In genomic region chr10:117339979-117340378, GRCh38 we compare ENCODE assay signal across 26 cellular contexts.
"Had no signal": no experiment of that assay in that cellular context is flagged by ENCODE, and none has a peak within 500 bp of the region (broad histone marks: within the 10 kb centered on the region; RNA-seq: fewer than 3 reads in every experiment).

No MANE protein-coding gene starts in this region.

- H3K4me3 Mint-ChIP-seq: activated CD8-positive, alpha-beta T cell treated with anti-CD3 and anti-CD28 coated beads, Interleukin-2, amount 10 ng/mL, durations not matched to agents 7 days and 5 days; activated naive CD8-positive, alpha-beta T cell treated with anti-CD3 and anti-CD28 coated beads, Interleukin-2, amount 10 ng/mL, durations not matched to agents 7 days and 5 days; T-helper 1 cell treated with Interleukin-12 subunit alpha and Interleukin-12 subunit beta and Interleukin-4 antibody, amounts not matched to agents 30 μg/mL and 1 μg/mL, for 36 hours had no signal

- H3K4me3 ChIP-seq: adrenal gland had no signal

- H3K9ac ChIP-seq: SK-N-SH had no signal

- H3K27ac ChIP-seq: adrenal gland had no signal

- H3K27ac Mint-ChIP-seq: activated CD8-positive, alpha-beta T cell treated with anti-CD3 and anti-CD28 coated beads, Interleukin-2, amount 10 ng/mL, durations not matched to agents 7 days and 5 days; activated naive CD8-positive, alpha-beta T cell treated with anti-CD3 and anti-CD28 coated beads, Interleukin-2, amount 10 ng/mL, durations not matched to agents 7 days and 5 days; T-helper 1 cell treated with Interleukin-12 subunit alpha and Interleukin-12 subunit beta and Interleukin-4 antibody, amounts not matched to agents 30 μg/mL and 1 μg/mL, for 36 hours had no signal

- DNase-seq: activated CD4-positive, alpha-beta T cell treated with anti-CD3 and anti-CD28 coated beads for 48 hours; activated CD4-positive, alpha-beta T cell treated with anti-CD3 and anti-CD28 coated beads, Interleukin-2, amount 50 U/mL, for 4 hours; activated CD4-positive, CD25-positive, alpha-beta regulatory T cell treated with anti-CD3 and anti-CD28 coated beads, Interleukin-2, amount 50 U/mL, for 72 hours; activated CD8-positive, alpha-beta memory T cell treated with anti-CD3 and anti-CD28 coated beads, Interleukin-2, amount 50 U/mL, for 48 hours; activated CD8-positive, alpha-beta T cell treated with anti-CD3 and anti-CD28 coated beads, Interleukin-2, amount 10 ng/mL, durations not matched to agents 7 days and 5 days; activated naive CD4-positive, alpha-beta T cell treated with anti-CD3 and anti-CD28 coated beads, Interleukin-2, amount 50 U/mL, for 16 hours; activated naive CD8-positive, alpha-beta T cell treated with anti-CD3 and anti-CD28 coated beads, Interleukin-2, amount 10 ng/mL, durations not matched to agents 7 days and 5 days; activated T-cell treated with anti-CD3 and anti-CD28 coated beads, Interleukin-2, amount 50 U/mL, for 1 hour; anterior cingulate cortex; cerebellar nuclear complex; NCI-H1092; NCI-H1417; NCI-H2029; NCI-H2107; NCI-H345; NCI-H510A; NCI-H526 treated with DMSO at 0.1 percent for 48 hours; NCI-H82; NK-92 treated with Interleukin-12 subunit alpha and Interleukin-12 subunit beta, amount 100 ng/mL, for 24 hours; RPMI8226; SK-N-SH; SW 1271 had no signal

- H3K27me3 Mint-ChIP-seq: activated naive CD8-positive, alpha-beta T cell treated with anti-CD3 and anti-CD28 coated beads, Interleukin-2, amount 10 ng/mL, durations not matched to agents 7 days and 5 days had no signal

- H3K4me2 ChIP-seq: SK-N-SH had no signal

- H3K9me3 Mint-ChIP-seq: activated naive CD8-positive, alpha-beta T cell treated with anti-CD3 and anti-CD28 coated beads, Interleukin-2, amount 10 ng/mL, durations not matched to agents 7 days and 5 days; T-helper 1 cell treated with Interleukin-12 subunit alpha and Interleukin-12 subunit beta and Interleukin-4 antibody, amounts not matched to agents 30 μg/mL and 1 μg/mL, for 36 hours had no signal

- H3K27me3 ChIP-seq: adrenal gland had no signal

- H3K9me3 ChIP-seq: adrenal gland, SK-N-SH had no signal

- ATAC-seq: activated CD8-positive, alpha-beta T cell treated with anti-CD3 and anti-CD28 coated beads, Interleukin-2, amount 10 ng/mL, durations not matched to agents 7 days and 5 days; Panc1; Right ventricle myocardium inferior had no signal

- H3K36me3 ChIP-seq: adrenal gland had no signal
